11 cellular contexts compared by ENCODE assay signal in genomic region chr2:225008179-225008829, GRCh38. TPM values are rescaled to one million over a fixed set of nuclear protein-coding genes. Genes with fewer than 3 reads are reported as not detected.
DNase-seq lines count a peak whose midpoint lies in the region; ATAC-seq and TF ChIP-seq lines count a peak whose summit lies in the region.
"Had no signal": no experiment of that assay in that cellular context is flagged by ENCODE, and none has a peak within 500 bp of the region (broad histone marks: within the 10 kb centered on the region; RNA-seq: fewer than 3 reads in every experiment).

No MANE protein-coding gene starts in this region.

- intact Hi-C loops in A673 (cut with micrococcal nuclease; ENCODE audit: unreplicated experiment) (loop anchor here (5.0 to 10.0 kb wide), 2 partner anchors 234 to 651 kb away; no protein-coding TSS in a partner anchor), Caco-2 (cut with micrococcal nuclease; ENCODE audit: unreplicated experiment) (no loop called here)

- H3K79me2 ChIP-seq in OCI-LY1 (ENCODE audit: insufficient read depth, low read length), result no peaks in the 10 kb centered on the region

- no peaks in the 10 kb centered on the region for H3K27me3 Mint-ChIP-seq in stimulated activated naive CD8-positive, alpha-beta T cell treated with anti-CD3 and anti-CD28 coated beads, Interleukin-15, Interleukin-2, amounts not matched to agents 100 ng/mL and 50 ng/mL, for 24 hours
- no peaks in the 10 kb centered on the region for H3K27me3 Mint-ChIP-seq in Caco-2 (ENCODE audit: insufficient read depth, unreplicated experiment)
- H3K27me3 Mint-ChIP-seq: stimulated activated naive CD8-positive, alpha-beta T cell treated with anti-CD3 and anti-CD28 coated beads, Interleukin-15, amount 100 ng/mL, for 72 hours had no signal

- H3K4me1 ChIP-seq in OCI-LY1 (ENCODE audit: insufficient read depth, low read length, severe bottlenecking) (peaks cover 10% of the 10 kb centered on the region), A673 (ENCODE audit: insufficient read depth, low read length, poor library complexity, severe bottlenecking) (no peaks in the 10 kb centered on the region), Caco-2 (no peaks in the 10 kb centered on the region)

- H3K36me3 Mint-ChIP-seq in stimulated activated naive CD8-positive, alpha-beta T cell treated with anti-CD3 and anti-CD28 coated beads, Interleukin-15, Interleukin-2, amounts not matched to agents 100 ng/mL and 50 ng/mL, for 24 hours (ENCODE audit: low read depth), result peaks cover 33% of the 10 kb centered on the region
- peaks cover 6% of the 10 kb centered on the region for H3K36me3 Mint-ChIP-seq in Caco-2 (ENCODE audit: insufficient read depth, unreplicated experiment)

- H3K9me3 ChIP-seq in OCI-LY1 (ENCODE audit: low read length) (no peaks in the 10 kb centered on the region), A673 (ENCODE audit: low read depth, low read length, poor library complexity, severe bottlenecking) (no peaks in the 10 kb centered on the region), MG63 (no peaks in the 10 kb centered on the region), Caco-2 (no peaks in the 10 kb centered on the region)

- H3K4me3 ChIP-seq in OCI-LY1 (ENCODE audit: low read depth, low read length, poor library complexity, severe bottlenecking) (no peak overlapping the region), A673 (ENCODE audit: low read depth, low read length, poor library complexity, severe bottlenecking) (no peak overlapping the region), MG63 (no peak overlapping the region), Caco-2 (ENCODE audit: low read depth, low read length) (no peak overlapping the region)

- no peaks in the 10 kb centered on the region for H3K9me3 Mint-ChIP-seq in stimulated activated naive CD8-positive, alpha-beta T cell treated with anti-CD3 and anti-CD28 coated beads, Interleukin-15, Interleukin-2, amounts not matched to agents 100 ng/mL and 50 ng/mL, for 24 hours
- H3K9me3 Mint-ChIP-seq in Caco-2 (ENCODE audit: unreplicated experiment), result no peaks in the 10 kb centered on the region
- H3K9me3 Mint-ChIP-seq: stimulated activated naive CD8-positive, alpha-beta T cell treated with anti-CD3 and anti-CD28 coated beads, Interleukin-15, amount 100 ng/mL, for 72 hours had no signal

- no peaks in the 10 kb centered on the region for H3F3A ChIP-seq in OCI-LY1 (ENCODE audit: insufficient read depth, low read length)

- CTCF ChIA-PET in A673 (lab: Charles Lee), result no interaction called here
- CTCF ChIA-PET in Caco-2 (lab: Charles Lee), result no interaction called here

- no peaks in the 10 kb centered on the region for H4K20me1 ChIP-seq in OCI-LY1 (ENCODE audit: insufficient read depth, low read length)

- H3K9ac ChIP-seq in OCI-LY1 (ENCODE audit: low read length), result no peak overlapping the region

- H3K9me2 ChIP-seq in OCI-LY1 (ENCODE audit: low read depth, low read length), result no peaks in the 10 kb centered on the region

- DNase-seq in stimulated activated naive CD8-positive, alpha-beta T cell treated with anti-CD3 and anti-CD28 coated beads, Interleukin-15, Interleukin-2, amounts not matched to agents 100 U/mL and 50 U/mL, for 24 hours, result no peak
- DNase-seq in A673 (ENCODE audit: low spot score), result no peak
- no peak for DNase-seq in MG63
- DNase-seq in Caco-2, result no peak
- no peak for DNase-seq in superior temporal gyrus (ENCODE audit: extremely low spot score)
- DNase-seq: activated T-cell treated with anti-CD3 and anti-CD28 coated beads, Interleukin-2, amount 50 U/mL, for 1 hour; right cardiac atrium; stimulated activated naive CD8-positive, alpha-beta T cell treated with anti-CD3 and anti-CD28 coated beads, Interleukin-15, amount 100 ng/mL, for 72 hours had no signal

- no peak for ATAC-seq in stimulated activated naive CD8-positive, alpha-beta T cell treated with anti-CD3 and anti-CD28 coated beads, Interleukin-15, Interleukin-2, amounts not matched to agents 100 U/mL and 50 U/mL, for 24 hours
- peak; percentile 59 for ATAC-seq in HG02981 (IDR thresholded peaks at IDR 0.05; ENCODE audit: unreplicated experiment)
- ATAC-seq: right cardiac atrium; stimulated activated naive CD8-positive, alpha-beta T cell treated with anti-CD3 and anti-CD28 coated beads, Interleukin-15, amount 100 ng/mL, for 72 hours had no signal

- POLR2A ChIA-PET in A673 (lab: Charles Lee; ENCODE audit: low non-redundant PET), result no interaction called here
- POLR2A ChIA-PET in Caco-2 (lab: Charles Lee), result no interaction called here

- H3K27ac ChIP-seq in OCI-LY1 (ENCODE audit: low read depth, low read length, poor library complexity, severe bottlenecking) (peak overlapping the region; percentile 8), A673 (ENCODE audit: low read depth, low read length, poor library complexity, severe bottlenecking) (no peak overlapping the region)

- TF ChIP-seq CTCF in OCI-LY1 (IDR thresholded peaks at IDR 0.05; ENCODE audit: low read length) (no peak), A673 (conservative IDR thresholded peaks at IDR 0.05; ENCODE audit: low read depth, low read length) (no peak), Caco-2 (IDR thresholded peaks at IDR 0.05; ENCODE audit: insufficient read depth in 1 of 2, low read depth in 1 of 2, low read length in 1 of 2, severe bottlenecking in 1 of 2, unreplicated experiment in 1 of 2) (no peak)

- H3K4me1 Mint-ChIP-seq in stimulated activated naive CD8-positive, alpha-beta T cell treated with anti-CD3 and anti-CD28 coated beads, Interleukin-15, Interleukin-2, amounts not matched to agents 100 ng/mL and 50 ng/mL, for 24 hours (ENCODE audit: low read depth), result peaks cover 99% of the 10 kb centered on the region
- H3K4me1 Mint-ChIP-seq in Caco-2 (ENCODE audit: low read depth, unreplicated experiment), result no peaks in the 10 kb centered on the region

- BruUV-seq in A673 (replicated peaks; lab: Mats Ljungman, UMichigan) (no TSS peak), Caco-2 (replicated peaks; lab: Mats Ljungman, UMichigan) (no TSS peak)

- H3K4me2 ChIP-seq in OCI-LY1 (ENCODE audit: low read length), result no peak overlapping the region

- H3K27ac Mint-ChIP-seq in stimulated activated naive CD8-positive, alpha-beta T cell treated with anti-CD3 and anti-CD28 coated beads, Interleukin-15, Interleukin-2, amounts not matched to agents 100 ng/mL and 50 ng/mL, for 24 hours, result peak overlapping the region; percentile 80
- H3K27ac Mint-ChIP-seq in Caco-2 (ENCODE audit: unreplicated experiment), result no peak overlapping the region
- H3K27ac Mint-ChIP-seq: stimulated activated naive CD8-positive, alpha-beta T cell treated with anti-CD3 and anti-CD28 coated beads, Interleukin-15, amount 100 ng/mL, for 72 hours had no signal

- no peaks in the 10 kb centered on the region for H3K27me3 ChIP-seq in OCI-LY1 (ENCODE audit: insufficient read depth, low read length)
- no peaks in the 10 kb centered on the region for H3K27me3 ChIP-seq in A673 (replicated peaks; ENCODE audit: insufficient read depth, low read depth, low read length, poor library complexity)
- no peaks in the 10 kb centered on the region for H3K27me3 ChIP-seq in MG63
- H3K27me3 ChIP-seq in Caco-2 (replicated peaks; ENCODE audit: control insufficient read depth, insufficient read depth, low read length), result no peaks in the 10 kb centered on the region

- no peaks in the 10 kb centered on the region for H3K36me3 ChIP-seq in OCI-LY1 (ENCODE audit: insufficient read depth, low read length)
- H3K36me3 ChIP-seq in A673 (ENCODE audit: insufficient read depth, low read length, poor library complexity, severe bottlenecking), result no peaks in the 10 kb centered on the region
- H3K36me3 ChIP-seq in MG63, result no peaks in the 10 kb centered on the region
- no peaks in the 10 kb centered on the region for H3K36me3 ChIP-seq in Caco-2 (ENCODE audit: control insufficient read depth, insufficient read depth, low read length)

- peak overlapping the region; percentile 31; the same call in 1 of the 2 replicates for H2AFZ ChIP-seq in OCI-LY1 (ENCODE audit: low read length)

- H3K4me3 Mint-ChIP-seq in stimulated activated naive CD8-positive, alpha-beta T cell treated with anti-CD3 and anti-CD28 coated beads, Interleukin-15, Interleukin-2, amounts not matched to agents 100 ng/mL and 50 ng/mL, for 24 hours, result peak overlapping the region; percentile 21
- H3K4me3 Mint-ChIP-seq in Caco-2 (ENCODE audit: unreplicated experiment), result no peak overlapping the region

RNA-seq across cellular contexts. Expression of gene DOCK10, which starts 34.0 kb away (rescaled TPM):
- total RNA-seq in A673 (2021) (5.1 and 6.1 TPM in 2 replicates), Caco-2 (2022) (not detected in 2 replicates)
- 3.4 and 10.1 TPM in 2 replicates for total RNA-seq in MG63 (2014; rRNA removed; shearing (Covaris generic); ENCODE audit: low replicate concordance)
